ENCODE assay signal across 1 cellular context in genomic region chr17:75271233-75271954, GRCh38.
TF ChIP-seq lines count a peak whose summit lies in the region.

No MANE protein-coding gene starts in this region.

TF ChIP-seq in K562, 482 proteins besides CTCF, POLR2A, EP300 and RAD21 (continued from another document):
- TF ChIP-seq, protein P1, sequence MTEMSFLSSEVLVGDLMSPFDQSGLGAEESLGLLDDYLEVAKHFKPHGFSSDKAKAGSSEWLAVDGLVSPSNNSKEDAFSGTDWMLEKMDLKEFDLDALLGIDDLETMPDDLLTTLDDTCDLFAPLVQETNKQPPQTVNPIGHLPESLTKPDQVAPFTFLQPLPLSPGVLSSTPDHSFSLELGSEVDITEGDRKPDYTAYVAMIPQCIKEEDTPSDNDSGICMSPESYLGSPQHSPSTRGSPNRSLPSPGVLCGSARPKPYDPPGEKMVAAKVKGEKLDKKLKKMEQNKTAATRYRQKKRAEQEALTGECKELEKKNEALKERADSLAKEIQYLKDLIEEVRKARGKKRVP (CRISPR knock-in tag; IDR thresholded peaks at IDR 0.05) = no peak
- TF ChIP-seq, protein P2, sequence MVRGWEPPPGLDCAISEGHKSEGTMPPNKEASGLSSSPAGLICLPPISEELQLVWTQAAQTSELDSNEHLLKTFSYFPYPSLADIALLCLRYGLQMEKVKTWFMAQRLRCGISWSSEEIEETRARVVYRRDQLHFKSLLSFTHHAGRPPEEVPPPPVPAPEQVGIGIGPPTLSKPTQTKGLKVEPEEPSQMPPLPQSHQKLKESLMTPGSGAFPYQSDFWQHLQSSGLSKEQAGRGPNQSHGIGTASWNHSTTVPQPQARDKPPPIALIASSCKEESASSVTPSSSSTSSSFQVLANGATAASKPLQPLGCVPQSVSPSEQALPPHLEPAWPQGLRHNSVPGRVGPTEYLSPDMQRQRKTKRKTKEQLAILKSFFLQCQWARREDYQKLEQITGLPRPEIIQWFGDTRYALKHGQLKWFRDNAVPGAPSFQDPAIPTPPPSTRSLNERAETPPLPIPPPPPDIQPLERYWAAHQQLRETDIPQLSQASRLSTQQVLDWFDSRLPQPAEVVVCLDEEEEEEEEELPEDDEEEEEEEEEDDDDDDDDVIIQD (CRISPR knock-in tag; IDR thresholded peaks at IDR 0.05) = no peak
- TF ChIP-seq NCOR1 (IDR thresholded peaks at IDR 0.05) (no peak), ZNF140 (CRISPR knock-in tag; IDR thresholded peaks at IDR 0.05) (no peak), PHF8 (IDR thresholded peaks at IDR 0.05; ENCODE audit: borderline replicate concordance, low read length) (peak; percentile 78; the same call in 1 of the 2 replicates), DNMT1 (IDR thresholded peaks at IDR 0.05) (no peak), KDM5B (IDR thresholded peaks at IDR 0.05; ENCODE audit: insufficient replicate concordance, low read depth, low read length) (peak; percentile 61), NKRF (IDR thresholded peaks at IDR 0.05; ENCODE audit: borderline replicate concordance) (peak; percentile 72; the same call in 1 of the 2 replicates), SMC3 (conservative IDR thresholded peaks at IDR 0.05; ENCODE audit: insufficient read depth, low read depth, low read length) (peak; percentile 49; the same call in 1 of the 2 replicates), CREB3 (tag; conservative IDR thresholded peaks at IDR 0.05; ENCODE audit: low read depth) (no peak), GABPB1 (CRISPR knock-in tag; IDR thresholded peaks at IDR 0.05) (peak; percentile 76), SAP30 (IDR thresholded peaks at IDR 0.05; ENCODE audit: borderline replicate concordance, insufficient read depth, low read depth, low read length, poor library complexity, severe bottlenecking) (peak; percentile 92), POLR2AphosphoS2 (IDR thresholded peaks at IDR 0.05; ENCODE audit: low read length) (no peak), U2AF1 (optimal IDR thresholded peaks at IDR 0.05; ENCODE audit: low read depth, low read length) (peak; percentile 85), RBM14 (IDR thresholded peaks at IDR 0.05; ENCODE audit: borderline replicate concordance, insufficient read depth, low read depth, low read length) (0 out of 2 replicates have a peak, but pooled peaks have one; percentile 82), ZNF764 (CRISPR knock-in tag; IDR thresholded peaks at IDR 0.05; ENCODE audit: low read depth) (0 out of 2 replicates have a peak, but pooled peaks have one; percentile 44), SIX5 (IDR thresholded peaks at IDR 0.05; ENCODE audit: borderline replicate concordance in 1 of 2, insufficient read depth in 1 of 2, low read depth in 1 of 2, low read length in 2 of 2) (no peak), CBX5 (IDR thresholded peaks at IDR 0.05; ENCODE audit: borderline replicate concordance, low read depth) (no peak), NR4A1 (CRISPR knock-in tag; IDR thresholded peaks at IDR 0.05) (peak; percentile 14; the same call in 1 of the 2 replicates), NR4A1 (tag; IDR thresholded peaks at IDR 0.05) (no peak), KHSRP (IDR thresholded peaks at IDR 0.05) (no peak), TAF1 (IDR thresholded peaks at IDR 0.05; ENCODE audit: control insufficient read depth, extremely low read depth, insufficient read depth, low read length, severe bottlenecking) (peak; percentile 47), JUN (IDR thresholded peaks at IDR 0.05; ENCODE audit: borderline replicate concordance, low read depth, low read length) (0 out of 2 replicates have a peak, but pooled peaks have one; percentile 13), JUN (CRISPR knock-in tag; IDR thresholded peaks at IDR 0.05; ENCODE audit: borderline replicate concordance) (peak; percentile 47; the same call in 1 of the 2 replicates), CC2D1A (IDR thresholded peaks at IDR 0.05) (no peak), MYBL2 (IDR thresholded peaks at IDR 0.05; ENCODE audit: low read depth) (no peak), MYBL2 (CRISPR knock-in tag; IDR thresholded peaks at IDR 0.05; ENCODE audit: borderline replicate concordance) (no peak), NELFE (IDR thresholded peaks at IDR 0.05; ENCODE audit: insufficient read depth, insufficient read length) (no peak), ESRRB (CRISPR knock-in tag; IDR thresholded peaks at IDR 0.05; ENCODE audit: borderline replicate concordance) (no peak), CREB5 (CRISPR knock-in tag; IDR thresholded peaks at IDR 0.05) (no peak), ZKSCAN3 (CRISPR knock-in tag; IDR thresholded peaks at IDR 0.05) (no peak), NFYB (IDR thresholded peaks at IDR 0.05; ENCODE audit: extremely low read depth, insufficient read length) (no peak), FUS (optimal IDR thresholded peaks at IDR 0.05; ENCODE audit: low read depth, low read length) (peak; percentile 65), TEAD2 (tag; IDR thresholded peaks at IDR 0.05) (no peak), TFAM (CRISPR knock-in tag; conservative IDR thresholded peaks at IDR 0.05) (no peak), ZNF24 (IDR thresholded peaks at IDR 0.05) (peak; percentile 56; the same call in 1 of the 2 replicates), RBM25 (IDR thresholded peaks at IDR 0.05; ENCODE audit: low read depth, low read length, severe bottlenecking) (peak; percentile 50), ETV1 (tag; conservative IDR thresholded peaks at IDR 0.05; ENCODE audit: low read depth) (peak; percentile 37), SIN3A (IDR thresholded peaks at IDR 0.05; ENCODE audit: borderline replicate concordance in 2 of 2, control insufficient read depth in 1 of 2, low read depth in 2 of 2, low read length in 2 of 2) (peak in 1 of 2 experiments; percentile 87; a peak in 3 of 4 replicates), YY1 (IDR thresholded peaks at IDR 0.05; ENCODE audit: borderline replicate concordance in 1 of 3, control insufficient read depth in 1 of 3, extremely low read depth in 1 of 3, insufficient read depth in 3 of 3, insufficient read length in 1 of 3, insufficient replicate concordance in 2 of 3, low read depth in 1 of 3, low read length in 2 of 3) (peak in 2 of 3 experiments; percentile 67 to 77), ZNF507 (tag; conservative IDR thresholded peaks at IDR 0.05) (no peak), SNIP1 (IDR thresholded peaks at IDR 0.05; ENCODE audit: low read depth) (no peak), SAFB (IDR thresholded peaks at IDR 0.05; ENCODE audit: borderline replicate concordance, low read depth, low read length) (peak; percentile 95), NR2C2 (CRISPR knock-in tag; IDR thresholded peaks at IDR 0.05) (peak; percentile 76), NR2C2 (tag; IDR thresholded peaks at IDR 0.05) (peak; percentile 93), HMG20A (CRISPR knock-in tag; conservative IDR thresholded peaks at IDR 0.05) (no peak), RBM39 (optimal IDR thresholded peaks at IDR 0.05; ENCODE audit: low read depth, low read length) (peak; percentile 68), RBM22 (IDR thresholded peaks at IDR 0.05; ENCODE audit: low read depth, low read length, poor library complexity, severe bottlenecking) (peak; percentile 94), CHD2 (IDR thresholded peaks at IDR 0.05; ENCODE audit: low read depth, low read length) (no peak; the same call in 1 of the 2 replicates), MYC (IDR thresholded peaks at IDR 0.05; ENCODE audit: low read depth, low read length) (peak; percentile 82), MYC (CRISPR knock-in tag; IDR thresholded peaks at IDR 0.05; ENCODE audit: borderline replicate concordance, low read depth) (peak; percentile 44; the same call in 1 of the 2 replicates), ZNF76 (CRISPR knock-in tag; IDR thresholded peaks at IDR 0.05; ENCODE audit: borderline replicate concordance) (no peak)
- TF ChIP-seq, protein P3, sequence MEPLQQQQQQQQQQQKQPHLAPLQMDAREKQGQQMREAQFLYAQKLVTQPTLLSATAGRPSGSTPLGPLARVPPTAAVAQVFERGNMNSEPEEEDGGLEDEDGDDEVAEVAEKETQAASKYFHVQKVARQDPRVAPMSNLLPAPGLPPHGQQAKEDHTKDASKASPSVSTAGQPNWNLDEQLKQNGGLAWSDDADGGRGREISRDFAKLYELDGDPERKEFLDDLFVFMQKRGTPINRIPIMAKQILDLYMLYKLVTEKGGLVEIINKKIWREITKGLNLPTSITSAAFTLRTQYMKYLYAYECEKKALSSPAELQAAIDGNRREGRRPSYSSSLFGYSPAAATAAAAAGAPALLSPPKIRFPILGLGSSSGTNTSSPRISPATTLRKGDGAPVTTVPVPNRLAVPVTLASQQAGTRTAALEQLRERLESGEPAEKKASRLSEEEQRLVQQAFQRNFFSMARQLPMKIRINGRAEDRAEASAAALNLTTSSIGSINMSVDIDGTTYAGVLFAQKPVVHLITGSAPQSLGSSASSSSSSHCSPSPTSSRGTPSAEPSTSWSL (CRISPR knock-in tag; IDR thresholded peaks at IDR 0.05; ENCODE audit: borderline replicate concordance) = peak; percentile 47; the same call in 1 of the 2 replicates
- TF ChIP-seq, protein P4, sequence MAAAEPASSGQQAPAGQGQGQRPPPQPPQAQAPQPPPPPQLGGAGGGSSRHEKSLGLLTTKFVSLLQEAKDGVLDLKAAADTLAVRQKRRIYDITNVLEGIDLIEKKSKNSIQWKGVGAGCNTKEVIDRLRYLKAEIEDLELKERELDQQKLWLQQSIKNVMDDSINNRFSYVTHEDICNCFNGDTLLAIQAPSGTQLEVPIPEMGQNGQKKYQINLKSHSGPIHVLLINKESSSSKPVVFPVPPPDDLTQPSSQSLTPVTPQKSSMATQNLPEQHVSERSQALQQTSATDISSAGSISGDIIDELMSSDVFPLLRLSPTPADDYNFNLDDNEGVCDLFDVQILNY (CRISPR knock-in tag; IDR thresholded peaks at IDR 0.05) = 0 out of 2 replicates have a peak, but pooled peaks have one; percentile 46
- TF ChIP-seq, protein P5, sequence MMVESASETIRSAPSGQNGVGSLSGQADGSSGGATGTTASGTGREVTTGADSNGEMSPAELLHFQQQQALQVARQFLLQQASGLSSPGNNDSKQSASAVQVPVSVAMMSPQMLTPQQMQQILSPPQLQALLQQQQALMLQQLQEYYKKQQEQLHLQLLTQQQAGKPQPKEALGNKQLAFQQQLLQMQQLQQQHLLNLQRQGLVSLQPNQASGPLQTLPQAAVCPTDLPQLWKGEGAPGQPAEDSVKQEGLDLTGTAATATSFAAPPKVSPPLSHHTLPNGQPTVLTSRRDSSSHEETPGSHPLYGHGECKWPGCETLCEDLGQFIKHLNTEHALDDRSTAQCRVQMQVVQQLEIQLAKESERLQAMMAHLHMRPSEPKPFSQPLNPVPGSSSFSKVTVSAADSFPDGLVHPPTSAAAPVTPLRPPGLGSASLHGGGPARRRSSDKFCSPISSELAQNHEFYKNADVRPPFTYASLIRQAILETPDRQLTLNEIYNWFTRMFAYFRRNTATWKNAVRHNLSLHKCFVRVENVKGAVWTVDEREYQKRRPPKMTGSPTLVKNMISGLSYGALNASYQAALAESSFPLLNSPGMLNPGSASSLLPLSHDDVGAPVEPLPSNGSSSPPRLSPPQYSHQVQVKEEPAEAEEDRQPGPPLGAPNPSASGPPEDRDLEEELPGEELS (CRISPR knock-in tag; IDR thresholded peaks at IDR 0.05; ENCODE audit: borderline replicate concordance) = peak; percentile 68; the same call in 1 of the 2 replicates
